ENCODE assay signal across 16 cellular contexts in the genomic region with DNA sequence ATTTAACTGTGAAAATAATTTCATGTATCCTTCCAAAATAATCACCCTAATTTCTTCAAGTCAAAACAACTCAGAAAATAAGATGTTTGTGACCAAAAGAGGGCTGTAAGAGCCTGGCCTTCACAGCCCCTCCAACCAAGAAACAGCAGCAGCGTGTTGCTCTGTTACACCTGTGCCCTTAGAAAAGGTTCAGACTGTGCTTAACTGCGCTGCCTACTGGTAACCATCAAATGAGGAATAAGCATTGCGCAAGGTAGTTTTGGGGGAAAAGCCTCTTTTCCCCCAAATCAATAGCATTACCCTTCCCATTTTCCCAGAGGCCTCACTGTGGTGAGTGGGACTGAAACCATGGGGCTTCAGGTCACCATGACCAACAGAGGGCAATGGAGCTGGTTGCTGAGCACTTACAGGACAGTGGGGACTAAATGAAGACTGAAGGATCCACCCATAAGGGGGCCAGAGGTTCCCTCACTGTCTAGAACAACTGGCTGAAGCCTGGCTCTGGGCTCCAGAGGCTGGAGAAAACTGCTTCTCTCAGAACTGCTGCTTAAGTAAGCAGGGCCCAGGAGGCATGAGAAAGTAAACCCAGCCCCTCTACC.
DNase-seq lines count a peak whose midpoint lies in the region; ATAC-seq, FAIRE-seq and TF ChIP-seq lines count a peak whose summit lies in the region.
"Had no signal": no experiment of that assay in that cellular context is flagged by ENCODE, and none has a peak within 500 bp of the region (broad histone marks: within the 10 kb centered on the region; RNA-seq: fewer than 3 reads in every experiment).

No MANE protein-coding gene starts in this region.

- H3K4me1 ChIP-seq in HepG2 (ENCODE audit: insufficient read depth, low read length) (no peaks in the 10 kb centered on the region), right lobe of liver (no peaks in the 10 kb centered on the region), Loucy (ENCODE audit: insufficient read depth, low read length, poor library complexity, severe bottlenecking) (no peaks in the 10 kb centered on the region), H1 (replicated peaks in 1 of 4; ENCODE audit: control insufficient read depth in 3 of 4, insufficient read depth in 4 of 4, low read length in 3 of 4) (peaks cover 0 to 6% (median 0%) of the 10 kb centered on the region in 4 experiments; a peak in 2 of 7 replicates), aorta (ENCODE audit: control insufficient read depth in 1 of 2, insufficient read depth in 2 of 2, low read length in 2 of 2) (no peaks in the 10 kb centered on the region)
- H3K4me1 ChIP-seq: BLaER1 had no signal

- DNase-seq in HepG2 (ENCODE audit: low spot score) (no peak), right lobe of liver (no peak), H1 (ENCODE audit: low read depth in 1 of 2, low spot score in 2 of 2) (no peak), H7 (no peak), aorta (no peak), foreskin fibroblast (no peak)
- DNase-seq: 8988T; CD4-positive, alpha-beta memory T cell; DMS153; DMS79; GF-D8; GM23248; KG1 had no signal

- H3K79me1 ChIP-seq in H1 (ENCODE audit: low read depth, low read length): no peaks in the 10 kb centered on the region; the same call in 1 of the 2 replicates

- H3K4me3 ChIP-seq in HepG2 (replicated peaks in 1 of 3; ENCODE audit: insufficient read depth in 1 of 3, low read depth in 2 of 3, low read length in 3 of 3): no peak overlapping the region
- H3K4me3 ChIP-seq in right lobe of liver: no peak overlapping the region
- no peak overlapping the region for H3K4me3 ChIP-seq in Loucy (ENCODE audit: low read length, poor library complexity, severe bottlenecking)
- no peak overlapping the region for H3K4me3 ChIP-seq in H1 (ENCODE audit: extremely low read depth in 1 of 4, insufficient read depth in 2 of 4, low read depth in 3 of 4, low read length in 4 of 4)
- no peak overlapping the region for H3K4me3 ChIP-seq in H7 (ENCODE audit: insufficient read depth, low read depth, low read length)
- H3K4me3 ChIP-seq in aorta (ENCODE audit: low read length in 2 of 2): no peak overlapping the region
- H3K4me3 ChIP-seq in foreskin fibroblast (ENCODE audit: low read depth in 1 of 2, low read length in 2 of 2): no peak overlapping the region
- H3K4me3 ChIP-seq: BLaER1, GM23248, HAP-1 had no signal

- BruUV-seq in HepG2 (replicated peaks; lab: Mats Ljungman, UMichigan): no TSS peak

- H3K9me3 ChIP-seq in HepG2 (ENCODE audit: low read length): no peaks in the 10 kb centered on the region
- no peaks in the 10 kb centered on the region for H3K9me3 ChIP-seq in right lobe of liver
- H3K9me3 ChIP-seq in Loucy (ENCODE audit: insufficient read depth, low read depth, low read length): no peaks in the 10 kb centered on the region
- no peaks in the 10 kb centered on the region for H3K9me3 ChIP-seq in H1 (ENCODE audit: insufficient read depth in 2 of 2, low read depth in 1 of 2, low read length in 1 of 2)
- H3K9me3 ChIP-seq in aorta (ENCODE audit: control insufficient read depth, low read length): no peaks in the 10 kb centered on the region
- H3K9me3 ChIP-seq: BLaER1, HAP-1 had no signal

- no peak overlapping the region for H4K5ac ChIP-seq in H1 (ENCODE audit: insufficient read length, low read depth, low read length)

- TF ChIP-seq EP300 in HepG2 (IDR thresholded peaks at IDR 0.05; ENCODE audit: low read depth in 2 of 2, low read length in 2 of 2) (no peak), HepG2 (CRISPR knock-in tag; IDR thresholded peaks at IDR 0.05; ENCODE audit: borderline replicate concordance) (no peak), H1 (IDR thresholded peaks at IDR 0.05; ENCODE audit: borderline replicate concordance in 1 of 2, low read depth in 2 of 2, low read length in 2 of 2) (no peak)

- no peak overlapping the region for H2BK20ac ChIP-seq in H1 (ENCODE audit: low read length)

- H3K23me2 ChIP-seq in H1 (ENCODE audit: low read depth, low read length): no peaks in the 10 kb centered on the region

- ATAC-seq in HepG2 (no peak; the same call in 2 of the 3 replicates), right lobe of liver (no peak), aorta (ENCODE audit: low FRiP score) (no peak)

- no peak for FAIRE-seq in HepG2 (lab: Jason Lieb, UNC)
- no peak for FAIRE-seq in H1 (lab: Jason Lieb, UNC)

- H3K79me2 ChIP-seq in HepG2 (ENCODE audit: insufficient read depth, low read length) (no peaks in the 10 kb centered on the region), Loucy (ENCODE audit: insufficient read depth, low read length) (no peaks in the 10 kb centered on the region), H1 (ENCODE audit: control insufficient read depth in 1 of 2, insufficient read depth in 2 of 2, low read length in 2 of 2) (no peaks in the 10 kb centered on the region)

- no peak overlapping the region for H2BK15ac ChIP-seq in H1 (ENCODE audit: low read length)

- no peak overlapping the region for H2BK12ac ChIP-seq in H1 (ENCODE audit: low read depth, low read length)

- H3K14ac ChIP-seq in H1 (ENCODE audit: insufficient read length): no peak overlapping the region

- TF ChIP-seq RAD21 in HepG2 (CRISPR knock-in tag; IDR thresholded peaks at IDR 0.05) (no peak), H1 (IDR thresholded peaks at IDR 0.05 in 1 of 2, conservative IDR thresholded peaks at IDR 0.05 in 1 of 2; ENCODE audit: low read depth in 2 of 2, low read length in 2 of 2) (no peak)

- intact Hi-C loops in HepG2 (cut with micrococcal nuclease; ENCODE audit: unreplicated experiment) (no loop called here), right lobe of liver (cut with DNase I) (no loop called here), aorta (cut with DNase I) (no loop called here)

- 98% methylated on average over 3 of the region's 3 CpGs for WGBS in HepG2 (ENCODE audit: low lambda C conversion rate)
- WGBS in right lobe of liver (ENCODE audit: insufficient coverage, low coverage, low lambda C conversion rate, missing lambda C conversion rate): 100% methylated on average over 2 of the region's 3 CpGs
- 89% methylated on average over 3 of the region's 3 CpGs; no CpG with 5 or more reads in 1 of the 2 experiments for whole genome bisulfite sequencing in H1 (ENCODE audit: extremely low coverage in 1 of 2, insufficient coverage in 1 of 2, insufficient read length in 1 of 2, insufficient replicate concordance in 2 of 2, low coverage in 1 of 2, low lambda C conversion rate in 2 of 2, missing lambda C conversion rate in 1 of 2), 2 experiments
- WGBS in aorta, 2 donors: 95 to 97% methylated on average over 3 of the region's 3 CpGs

- H3K4me2 ChIP-seq in HepG2 (ENCODE audit: low read depth, low read length) (no peak overlapping the region), Loucy (ENCODE audit: low read depth, low read length, poor library complexity, severe bottlenecking) (no peak overlapping the region), H1 (ENCODE audit: insufficient read depth in 1 of 2, low read depth in 2 of 2, low read length in 2 of 2) (no peak overlapping the region)
- H3K4me2 ChIP-seq: BLaER1 had no signal

- H3K27ac ChIP-seq in HepG2 (ENCODE audit: extremely low read length, insufficient read depth, low read length): no peak overlapping the region
- H3K27ac ChIP-seq in right lobe of liver: no peak overlapping the region
- no peak overlapping the region for H3K27ac ChIP-seq in H1 (ENCODE audit: low read depth, low read length)
- H3K27ac ChIP-seq in aorta (ENCODE audit: low read depth in 1 of 2, low read length in 2 of 2): no peak overlapping the region
- H3K27ac ChIP-seq: BLaER1, GM23248 had no signal

- H2AFZ ChIP-seq in HepG2 (ENCODE audit: low read length) (no peak overlapping the region), Loucy (ENCODE audit: low read length) (peak overlapping the region; percentile 54; the same call in 1 of the 2 replicates), H1 (ENCODE audit: low read length) (no peak overlapping the region)
- H2AFZ ChIP-seq: GM23248 had no signal

- no peak overlapping the region for H3K23ac ChIP-seq in H1 (ENCODE audit: insufficient read length)

- in situ Hi-C loops in HepG2 (cut with HindIII; ENCODE audit: extremely low pct_ligation_motif_present, low pct_unique_long_range_greater_than_20kb): no loop called here

- H3K36me3 ChIP-seq in HepG2 (replicated peaks in 1 of 2; ENCODE audit: control insufficient read depth in 1 of 2, insufficient read depth in 2 of 2, low read length in 2 of 2) (no peaks in the 10 kb centered on the region), right lobe of liver (no peaks in the 10 kb centered on the region), Loucy (ENCODE audit: insufficient read depth, low read length) (no peaks in the 10 kb centered on the region), H1 (ENCODE audit: control insufficient read depth in 2 of 4, insufficient read depth in 4 of 4, low read length in 3 of 4) (no peaks in the 10 kb centered on the region), H7 (replicated peaks; ENCODE audit: control insufficient read depth, insufficient read depth, low read length) (no peaks in the 10 kb centered on the region), aorta (ENCODE audit: control insufficient read depth in 1 of 2, insufficient read depth in 2 of 2, low read length in 1 of 2) (no peaks in the 10 kb centered on the region)
- H3K36me3 ChIP-seq: BLaER1, HAP-1 had no signal

- peak overlapping the region; percentile 18; the same call in 1 of the 2 replicates for H2BK5ac ChIP-seq in H1 (ENCODE audit: low read depth, low read length)

- H2BK120ac ChIP-seq in H1 (replicated peaks; ENCODE audit: low read depth, low read length): no peak overlapping the region

- no peak overlapping the region for H3K56ac ChIP-seq in H1 (replicated peaks; ENCODE audit: insufficient read length, low read depth, low read length)

- CTCF ChIA-PET in HepG2 (lab: Yijun Ruan, JAX; ENCODE audit: low intra/inter-chr PET ratio, low total read pairs) (no interaction called here), H1 (lab: Charles Lee; ENCODE audit: partially characterized antibody) (interaction anchor here (0.9 to 2.7 kb wide), 4 partner anchors 13 to 242 kb away, joined by 3 to 7 read pairs (median 4); no protein-coding TSS in a partner anchor)

- no peaks in the 10 kb centered on the region for H3F3A ChIP-seq in Loucy (ENCODE audit: low read depth)

- no peak overlapping the region for H3K4ac ChIP-seq in H1 (replicated peaks; ENCODE audit: insufficient read length, low read depth, low read length)

- H3K9me2 ChIP-seq in Loucy (replicated peaks; ENCODE audit: low read depth, low read length): no peaks in the 10 kb centered on the region

- H4K20me1 ChIP-seq in HepG2 (ENCODE audit: insufficient read depth, low read length): no peaks in the 10 kb centered on the region
- no peaks in the 10 kb centered on the region for H4K20me1 ChIP-seq in Loucy (ENCODE audit: insufficient read depth, low read length, poor library complexity, severe bottlenecking)
- H4K20me1 ChIP-seq in H1 (replicated peaks in 1 of 2; ENCODE audit: control insufficient read depth in 1 of 2, insufficient read depth in 2 of 2, low read length in 2 of 2): no peaks in the 10 kb centered on the region
- H4K20me1 ChIP-seq: BLaER1 had no signal

- H2AK5ac ChIP-seq in H1 (ENCODE audit: low read depth, low read length): peak overlapping the region; percentile 41; the same call in 1 of the 2 replicates

- POLR2A ChIA-PET in HepG2 (lab: Yijun Ruan, JAX): no interaction called here
- POLR2A ChIA-PET in H1 (lab: Charles Lee; ENCODE audit: partially characterized antibody): no interaction called here

- no peak overlapping the region for H3K9ac ChIP-seq in HepG2 (ENCODE audit: insufficient read depth, low read depth, low read length)
- H3K9ac ChIP-seq in Loucy (ENCODE audit: low read depth, low read length, poor library complexity, severe bottlenecking): no peak overlapping the region
- no peak overlapping the region for H3K9ac ChIP-seq in H1 (replicated peaks in 1 of 4; ENCODE audit: extremely low read depth in 1 of 4, low read depth in 3 of 4, low read length in 3 of 4)
- H3K9ac ChIP-seq: BLaER1, GM23248 had no signal

- H4K91ac ChIP-seq in H1 (replicated peaks; ENCODE audit: insufficient read length, low read length): no peak overlapping the region

- H3K27me3 ChIP-seq in HepG2 (ENCODE audit: control insufficient read depth in 1 of 2, insufficient read depth in 2 of 2, low read length in 2 of 2): no peaks in the 10 kb centered on the region
- no peaks in the 10 kb centered on the region for H3K27me3 ChIP-seq in right lobe of liver
- H3K27me3 ChIP-seq in Loucy (ENCODE audit: insufficient read depth, low read length, poor library complexity, severe bottlenecking): no peaks in the 10 kb centered on the region
- no peaks in the 10 kb centered on the region for H3K27me3 ChIP-seq in H1 (replicated peaks in 1 of 4; ENCODE audit: control insufficient read depth in 3 of 4, extremely low read depth in 1 of 4, insufficient read depth in 3 of 4, low read length in 3 of 4)
- no peaks in the 10 kb centered on the region for H3K27me3 ChIP-seq in H7 (ENCODE audit: control insufficient read depth, insufficient read depth, low read length)
- no peaks in the 10 kb centered on the region for H3K27me3 ChIP-seq in aorta (ENCODE audit: control insufficient read depth in 1 of 2, insufficient read depth in 2 of 2, low read length in 1 of 2)
- H3K27me3 ChIP-seq: BLaER1 had no signal

- TF ChIP-seq CTCF in HepG2 (CRISPR knock-in tag; IDR thresholded peaks at IDR 0.05) (no peak), right lobe of liver (IDR thresholded peaks at IDR 0.05) (no peak), Loucy (conservative IDR thresholded peaks at IDR 0.05; ENCODE audit: low read length) (no peak), H1 (IDR thresholded peaks at IDR 0.05; ENCODE audit: control extremely low read depth in 1 of 3, insufficient read depth in 1 of 3, low read depth in 1 of 3, low read length in 3 of 3) (no peak), foreskin fibroblast (IDR thresholded peaks at IDR 0.05; ENCODE audit: low read depth, low read length) (no peak)

- no peak overlapping the region for H3K18ac ChIP-seq in H1 (ENCODE audit: extremely low read depth, low read length)

- no peak overlapping the region for H4K8ac ChIP-seq in H1 (ENCODE audit: extremely low read depth, insufficient read depth, low read length)

- TF ChIP-seq POLR2A in HepG2 (IDR thresholded peaks at IDR 0.05; ENCODE audit: insufficient read depth in 1 of 2, low read depth in 2 of 2, low read length in 2 of 2): no peak
- no peak for TF ChIP-seq POLR2A in right lobe of liver (IDR thresholded peaks at IDR 0.05)
- no peak for TF ChIP-seq POLR2A in H1 (IDR thresholded peaks at IDR 0.05; ENCODE audit: control extremely low read depth in 1 of 2, low read depth in 2 of 2, low read length in 2 of 2)
